In genomic region chr2:197307236-197307932, GRCh38 we compare ENCODE assay signal across 9 cellular contexts. TPM values are rescaled to one million over a fixed set of nuclear protein-coding genes. Genes with fewer than 3 reads are reported as not detected.
A peak's percentile ranks its signal among the peaks of the same experiment; 100 is the strongest.
DNase-seq lines count a peak whose midpoint lies in the region; ATAC-seq and TF ChIP-seq lines count a peak whose summit lies in the region.
"Had no signal": no experiment of that assay in that cellular context is flagged by ENCODE, and none has a peak within 500 bp of the region (broad histone marks: within the 10 kb centered on the region; RNA-seq: fewer than 3 reads in every experiment).

No MANE protein-coding gene starts in this region.

- peak overlapping the region; percentile 95 for H3K4me3 Mint-ChIP-seq in activated naive CD4-positive, alpha-beta T cell treated with anti-CD3 and anti-CD28 coated beads, Interleukin-2, amount 10 ng/mL, durations not matched to agents 7 days and 5 days
- peak overlapping the region; percentile 92 to 95 (median 92) for H3K4me3 Mint-ChIP-seq in T-cell
- H3K4me3 Mint-ChIP-seq in type B pancreatic cell = no peak overlapping the region

- no peak for DNase-seq in activated naive CD4-positive, alpha-beta T cell treated with anti-CD3 and anti-CD28 coated beads, Interleukin-2, amount 10 ng/mL, durations not matched to agents 7 days and 5 days
- no peak for DNase-seq in activated naive CD4-positive, alpha-beta T cell treated with anti-CD3 and anti-CD28 coated beads, Interleukin-2, amount 50 U/mL, for 16 hours
- no peak for DNase-seq in T-cell
- DNase-seq in globus pallidus (ENCODE audit: low spot score) = peak; percentile 74
- no peak for DNase-seq in type B pancreatic cell (ENCODE audit: extremely low spot score, unreplicated experiment)
- DNase-seq in stimulated activated CD4-positive, alpha-beta T cell treated with anti-CD3 and anti-CD28 coated beads, Interleukin-12 subunit alpha, Interleukin-12 subunit beta, amount 100 ng/mL, for 4 hours = no peak
- no peak for DNase-seq in D341Med (ENCODE audit: low spot score)
- DNase-seq: NCI-H2227 treated with DMSO at 0.1 percent for 48 hours had no signal

- no peaks in the 10 kb centered on the region for H3K9me3 Mint-ChIP-seq in activated naive CD4-positive, alpha-beta T cell treated with anti-CD3 and anti-CD28 coated beads, Interleukin-2, amount 10 ng/mL, durations not matched to agents 7 days and 5 days
- H3K9me3 Mint-ChIP-seq in T-cell = no peaks in the 10 kb centered on the region
- H3K9me3 Mint-ChIP-seq in type B pancreatic cell = no peaks in the 10 kb centered on the region

- peak overlapping the region; percentile 93 for H3K27ac Mint-ChIP-seq in activated naive CD4-positive, alpha-beta T cell treated with anti-CD3 and anti-CD28 coated beads, Interleukin-2, amount 10 ng/mL, durations not matched to agents 7 days and 5 days
- H3K27ac Mint-ChIP-seq in T-cell (peak overlapping the region; percentile 99), type B pancreatic cell (no peak overlapping the region)

- POLR2A ChIA-PET in T-cell (lab: Charles Lee) = interaction anchor here (0.6 to 1.2 kb wide), 15 partner anchors 10 to 197 kb away, joined by 3 to 10 read pairs (median 6); no protein-coding TSS in a partner anchor

- H3K36me3 Mint-ChIP-seq in activated naive CD4-positive, alpha-beta T cell treated with anti-CD3 and anti-CD28 coated beads, Interleukin-2, amount 10 ng/mL, durations not matched to agents 7 days and 5 days = peaks cover 41% of the 10 kb centered on the region
- H3K36me3 Mint-ChIP-seq in T-cell (peaks cover 6% of the 10 kb centered on the region), type B pancreatic cell (no peaks in the 10 kb centered on the region)

- CTCF ChIA-PET in activated naive CD4-positive, alpha-beta T cell treated with anti-CD3 and anti-CD28 coated beads, Interleukin-2, amount 10 ng/mL, durations not matched to agents 7 days and 5 days (lab: Charles Lee) = interaction anchor here (0.6 to 6.2 kb wide), 10 partner anchors 12 to 193 kb away, joined by 3 to 54 read pairs (median 6); no protein-coding TSS in a partner anchor
- CTCF ChIA-PET in T-cell (lab: Charles Lee) = interaction anchor here (0.5 to 5.3 kb wide), 13 partner anchors 11 to 328 kb away, joined by 3 to 50 read pairs (median 6); no protein-coding TSS in a partner anchor

- TF ChIP-seq CTCF in type B pancreatic cell (conservative IDR thresholded peaks at IDR 0.05) = peak; percentile 21

- H3K27me3 Mint-ChIP-seq in activated naive CD4-positive, alpha-beta T cell treated with anti-CD3 and anti-CD28 coated beads, Interleukin-2, amount 10 ng/mL, durations not matched to agents 7 days and 5 days = no peaks in the 10 kb centered on the region
- H3K27me3 Mint-ChIP-seq in T-cell (no peaks in the 10 kb centered on the region), type B pancreatic cell (peaks cover 39% of the 10 kb centered on the region)

- ATAC-seq in T-cell (replicated peaks in 1 of 4) (no peak), HG02981 (IDR thresholded peaks at IDR 0.05; ENCODE audit: unreplicated experiment) (no peak)

- peaks cover 69% of the 10 kb centered on the region for H3K4me1 Mint-ChIP-seq in activated naive CD4-positive, alpha-beta T cell treated with anti-CD3 and anti-CD28 coated beads, Interleukin-2, amount 10 ng/mL, durations not matched to agents 7 days and 5 days
- H3K4me1 Mint-ChIP-seq in T-cell (peaks cover 74 to 80% (median 78%) of the 10 kb centered on the region in 3 donors), type B pancreatic cell (ENCODE audit: unreplicated experiment) (peaks cover 26% of the 10 kb centered on the region)

RNA-seq across cellular contexts. Expression of gene ANKRD44, which starts 3.2 kb away (rescaled TPM):
- total RNA-seq in T-cell (100 to 1,000 TPM; 225 to 333 (median 238) TPM), type B pancreatic cell (ENCODE audit: low replicate concordance) (3.1 and 14.2 TPM in 2 replicates)

Comparison
In these comparisons a context has a peak if more than half of its experiments do, and no peak if none do; other contexts are left out.
1. RNA of gene ANKRD44, which starts 3.2 kb away (total RNA-seq): 225 to 333 TPM in T-cell; 3.1 to 14.2 TPM in type B pancreatic cell; every median in the first group is over 10 times any median in the second.